ENCODE assay signal across 16 cellular contexts in genomic region chr4:102736636-102737549, GRCh38. TPM values are rescaled to one million over a fixed set of nuclear protein-coding genes. Genes with fewer than 3 reads are reported as not detected.
DNase-seq lines count a peak whose midpoint lies in the region; ATAC-seq and TF ChIP-seq lines count a peak whose summit lies in the region.
"Had no signal": no experiment of that assay in that cellular context is flagged by ENCODE, and none has a peak within 500 bp of the region (broad histone marks: within the 10 kb centered on the region; RNA-seq: fewer than 3 reads in every experiment).

No MANE protein-coding gene starts in this region.

- no peaks in the 10 kb centered on the region for H3K4me1 ChIP-seq in endodermal cell (ENCODE audit: control insufficient read depth, insufficient read depth, low read length)
- H3K4me1 ChIP-seq in neutrophil (ENCODE audit: control insufficient read depth in 1 of 2, insufficient read depth in 1 of 2, low read depth in 1 of 2, low read length in 1 of 2): peaks cover 0 to 20% of the 10 kb centered on the region in 2 experiments
- H3K4me1 ChIP-seq in left lung: peaks cover 4 to 28% of the 10 kb centered on the region in 2 donors
- H3K4me1 ChIP-seq: HAP-1 had no signal

- H3K27me3 Mint-ChIP-seq in endodermal cell (ENCODE audit: insufficient read depth): no peaks in the 10 kb centered on the region
- H3K27me3 Mint-ChIP-seq: stimulated activated memory B cell treated with anti-CD40 and anti-IgM and Interleukin-4, amounts not matched to agents 10 μg/mL and 1 μg/mL and 100 μg/mL, for 72 hours had no signal

- no peak overlapping the region for H3K4me3 Mint-ChIP-seq in endodermal cell
- H3K4me3 Mint-ChIP-seq: activated CD8-positive, alpha-beta T cell treated with anti-CD3 and anti-CD28 coated beads, Interleukin-2, amount 10 ng/mL, durations not matched to agents 7 days and 5 days; stimulated activated memory B cell treated with anti-CD40 and anti-IgM and Interleukin-4, amounts not matched to agents 10 μg/mL and 1 μg/mL and 100 μg/mL, for 72 hours had no signal

- intact Hi-C loops in left lung (cut with DNase I): no loop called here

- peak; percentile 61 for DNase-seq in NCI-H748 (lab: John Stamatoyannopoulos, UW; ENCODE audit: unreplicated experiment)
- DNase-seq in NCI-H748 treated with DMSO at 0.1 percent for 48 hours (lab: John Stamatoyannopoulos, UW): no peak
- DNase-seq in NCI-H2081 treated with DMSO at 0.1 percent for 48 hours (lab: John Stamatoyannopoulos, UW): peak; percentile 56
- peak; percentile 64 for DNase-seq in endodermal cell
- no peak for DNase-seq in activated naive CD4-positive, alpha-beta T cell treated with anti-CD3 and anti-CD28 coated beads, Interleukin-2, amount 50 U/mL, for 16 hours
- no peak for DNase-seq in left lung
- DNase-seq in activated naive CD4-positive, alpha-beta T cell treated with anti-CD3 and anti-CD28 coated beads, Interleukin-2, amount 50 U/mL, for 72 hours (ENCODE audit: low spot score in 2 of 2): no peak
- DNase-seq: ACHN; activated CD8-positive, alpha-beta T cell treated with anti-CD3 and anti-CD28 coated beads, Interleukin-2, amount 10 ng/mL, durations not matched to agents 7 days and 5 days; dorsolateral prefrontal cortex; NCI-H2171 had no signal

- H3K9ac ChIP-seq in endodermal cell (ENCODE audit: extremely low read depth, low read length, poor library complexity, severe bottlenecking): peak overlapping the region; percentile 28

- peak overlapping the region; percentile 57 for H3K4me3 ChIP-seq in endodermal cell (ENCODE audit: low read length)
- H3K4me3 ChIP-seq in neutrophil (ENCODE audit: low read depth in 1 of 2, low read length in 1 of 2): no peak overlapping the region
- no peak overlapping the region for H3K4me3 ChIP-seq in left lung
- H3K4me3 ChIP-seq: dorsolateral prefrontal cortex, HAP-1 had no signal

- ATAC-seq in left lung: no peak
- ATAC-seq in activated naive CD4-positive, alpha-beta T cell treated with anti-CD3 and anti-CD28 coated beads, Interleukin-2, amount 50 U/mL, for 72 hours: no peak
- ATAC-seq: activated CD8-positive, alpha-beta T cell treated with anti-CD3 and anti-CD28 coated beads, Interleukin-2, amount 10 ng/mL, durations not matched to agents 7 days and 5 days; SK-N-SH treated with all-trans-retinoic acid at 6 μM for 48 hours; stimulated activated memory B cell treated with anti-CD40 and anti-IgM and Interleukin-4, amounts not matched to agents 10 μg/mL and 1 μg/mL and 100 μg/mL, for 72 hours had no signal

- WGBS in endodermal cell (ENCODE audit: insufficient coverage in 1 of 2, insufficient read length in 1 of 2), 2 experiments: 71 to 81% methylated on average over 7 to 10 of the region's 11 CpGs

- H3K27me3 ChIP-seq in endodermal cell (ENCODE audit: control insufficient read depth, insufficient read depth, low read length, poor library complexity, severe bottlenecking) (no peaks in the 10 kb centered on the region), neutrophil (no peaks in the 10 kb centered on the region), left lung (no peaks in the 10 kb centered on the region)
- H3K27me3 ChIP-seq: dorsolateral prefrontal cortex had no signal

- H3K9me3 Mint-ChIP-seq in endodermal cell: peaks cover 21% of the 10 kb centered on the region
- peaks cover 8 to 9% of the 10 kb centered on the region in 2 donors for H3K9me3 Mint-ChIP-seq in activated naive CD4-positive, alpha-beta T cell treated with anti-CD3 and anti-CD28 coated beads, Interleukin-2, amount 50 U/mL, for 72 hours

- no peaks in the 10 kb centered on the region for H3K36me3 ChIP-seq in endodermal cell (ENCODE audit: control insufficient read depth, insufficient read depth, low read length)
- peaks cover 7% of the 10 kb centered on the region for H3K36me3 ChIP-seq in neutrophil
- H3K36me3 ChIP-seq in left lung: no peaks in the 10 kb centered on the region
- H3K36me3 ChIP-seq: HAP-1 had no signal

- peaks cover 25% of the 10 kb centered on the region for H3K9me3 ChIP-seq in endodermal cell (ENCODE audit: control insufficient read depth, low read length)
- H3K9me3 ChIP-seq in neutrophil: no peaks in the 10 kb centered on the region
- H3K9me3 ChIP-seq in left lung: peaks cover 0 to 2% of the 10 kb centered on the region in 2 donors
- H3K9me3 ChIP-seq: HAP-1 had no signal

- H3K27ac ChIP-seq in endodermal cell (ENCODE audit: low read depth, low read length) (no peak overlapping the region), neutrophil (peak overlapping the region; percentile 75), left lung (no peak overlapping the region)
- H3K27ac ChIP-seq: dorsolateral prefrontal cortex, HL-60 had no signal

- H3K4me1 Mint-ChIP-seq in endodermal cell: peaks cover 16% of the 10 kb centered on the region

- TF ChIP-seq CTCF in endodermal cell (conservative IDR thresholded peaks at IDR 0.05) (no peak), neutrophil (IDR thresholded peaks at IDR 0.05) (no peak), left lung (IDR thresholded peaks at IDR 0.05) (no peak)

- H3K36me3 Mint-ChIP-seq in endodermal cell (ENCODE audit: low read depth): peaks cover 11% of the 10 kb centered on the region
- peaks cover 31 to 41% of the 10 kb centered on the region in 2 donors for H3K36me3 Mint-ChIP-seq in activated naive CD4-positive, alpha-beta T cell treated with anti-CD3 and anti-CD28 coated beads, Interleukin-2, amount 50 U/mL, for 72 hours

- H3K27ac Mint-ChIP-seq in endodermal cell: peak overlapping the region; percentile 36
- no peak overlapping the region for H3K27ac Mint-ChIP-seq in activated naive CD4-positive, alpha-beta T cell treated with anti-CD3 and anti-CD28 coated beads, Interleukin-2, amount 50 U/mL, for 72 hours
- H3K27ac Mint-ChIP-seq: activated CD8-positive, alpha-beta T cell treated with anti-CD3 and anti-CD28 coated beads, Interleukin-2, amount 10 ng/mL, durations not matched to agents 7 days and 5 days; stimulated activated memory B cell treated with anti-CD40 and anti-IgM and Interleukin-4, amounts not matched to agents 10 μg/mL and 1 μg/mL and 100 μg/mL, for 72 hours had no signal

RNA-seq across cellular contexts. Expression of gene MANBA, which starts 23.9 kb away (rescaled TPM):
- 10 to 100 TPM; 30.4 to 32.0 TPM for total RNA-seq in endodermal cell
- polyA plus RNA-seq in endodermal cell (2013, experiment 1 of 2): 17.3 TPM
- 14.6 TPM for polyA plus RNA-seq in endodermal cell (2013, experiment 2 of 2)
- total RNA-seq in left lung: 10 to 100 TPM; 47.6 to 57.0 TPM
- total RNA-seq in activated naive CD4-positive, alpha-beta T cell treated with anti-CD3 and anti-CD28 coated beads, Interleukin-2, amount 50 U/mL, for 72 hours: 10 to 100 TPM; 12.3 to 20.6 TPM

Comparison
In these comparisons a context has a peak if more than half of its experiments do, and no peak if none do; other contexts are left out.
1. DNase-seq: peak in NCI-H748 (single experiment), NCI-H2081 treated with DMSO at 0.1 percent for 48 hours (single experiment) and endodermal cell (single experiment); none in NCI-H748 treated with DMSO at 0.1 percent for 48 hours (single experiment), activated naive CD4-positive, alpha-beta T cell treated with anti-CD3 and anti-CD28 coated beads, Interleukin-2, amount 50 U/mL, for 16 hours (single experiment), left lung (0 of 2) and activated naive CD4-positive, alpha-beta T cell treated with anti-CD3 and anti-CD28 coated beads, Interleukin-2, amount 50 U/mL, for 72 hours (0 of 2).